In the genomic region with DNA sequence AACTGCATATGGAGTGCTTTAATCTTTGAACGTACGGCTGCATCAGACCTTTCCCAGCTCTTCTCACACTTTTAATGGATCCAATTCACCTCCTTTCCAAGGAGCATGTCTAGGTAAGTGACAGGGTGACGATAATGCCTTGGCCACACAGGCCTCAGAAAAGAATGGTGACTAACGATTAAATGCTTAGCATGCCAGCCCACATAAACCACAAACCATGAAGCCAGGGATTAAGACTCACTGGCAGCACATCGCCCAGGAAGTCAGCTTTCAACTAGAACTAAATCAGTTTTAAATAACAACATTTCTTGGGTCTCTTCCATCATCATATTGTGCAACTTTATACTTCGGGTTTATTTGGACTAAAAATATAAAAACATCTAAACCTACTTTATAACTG, we compare ENCODE assay signal across 8 cellular contexts. TPM values are rescaled to one million over a fixed set of nuclear protein-coding genes. Genes with fewer than 3 reads are reported as not detected.
DNase-seq lines count a peak whose midpoint lies in the region; ATAC-seq lines count a peak whose summit lies in the region.

No MANE protein-coding gene starts in this region.

- H3K4me2 ChIP-seq in skeletal muscle satellite cell (ENCODE audit: low read length) = peak overlapping the region; percentile 74

- H3K36me3 ChIP-seq in SK-N-MC (ENCODE audit: insufficient read depth, low read length) (no peaks in the 10 kb centered on the region), skeletal muscle satellite cell (ENCODE audit: insufficient read depth, low read length) (no peaks in the 10 kb centered on the region)

- H3K9ac ChIP-seq in SK-N-MC (ENCODE audit: insufficient read length) (no peak overlapping the region), skeletal muscle satellite cell (ENCODE audit: low read depth, low read length) (peak overlapping the region; percentile 77)

- H3K9me3 ChIP-seq in SK-N-MC (ENCODE audit: low read depth, low read length) = no peaks in the 10 kb centered on the region
- no peaks in the 10 kb centered on the region for H3K9me3 ChIP-seq in skeletal muscle satellite cell (replicated peaks; ENCODE audit: low read length)

- H3K4me1 ChIP-seq in skeletal muscle satellite cell (ENCODE audit: control insufficient read depth, insufficient read depth, low read length) = peaks cover 37% of the 10 kb centered on the region

- ATAC-seq in GM19023 (IDR thresholded peaks at IDR 0.05; ENCODE audit: unreplicated experiment) (no peak), HG02623 (IDR thresholded peaks at IDR 0.05; ENCODE audit: unreplicated experiment) (no peak), HG03196 (IDR thresholded peaks at IDR 0.05; ENCODE audit: unreplicated experiment) (no peak)

- H3K27ac ChIP-seq in SK-N-MC = no peak overlapping the region

- DNase-seq in GM04504 (ENCODE audit: low read depth) (peak; percentile 92), SK-N-MC (ENCODE audit: low read depth, low spot score) (no peak), dedifferentiated amniotic fluid mesenchymal stem cell (ENCODE audit: extremely low spot score) (peak; percentile 96), NCI-H510A treated with DMSO at 0.1 percent for 48 hours (lab: John Stamatoyannopoulos, UW) (no peak)

- H3K27me3 ChIP-seq in skeletal muscle satellite cell (ENCODE audit: control insufficient read depth, insufficient read depth, low read length) = no peaks in the 10 kb centered on the region

- peak overlapping the region; percentile 31; the same call in 1 of the 2 replicates for H3K4me3 ChIP-seq in SK-N-MC
- peak overlapping the region; percentile 48 for H3K4me3 ChIP-seq in skeletal muscle satellite cell (ENCODE audit: low read length)

RNA-seq across cellular contexts. Expression of a gene that starts 28.7 kb away (rescaled TPM):
- total RNA-seq in skeletal muscle satellite cell (2012; rRNA removed) = 20.0 and 24.9 TPM in 2 replicates

Comparison
In these comparisons a context has a peak if more than half of its experiments do, and no peak if none do; other contexts are left out.
1. DNase-seq: peak in GM04504 (single experiment) and dedifferentiated amniotic fluid mesenchymal stem cell (single experiment); none in SK-N-MC (single experiment) and NCI-H510A treated with DMSO at 0.1 percent for 48 hours (single experiment).